ENCODE assay signal across 12 cellular contexts in the genomic region with DNA sequence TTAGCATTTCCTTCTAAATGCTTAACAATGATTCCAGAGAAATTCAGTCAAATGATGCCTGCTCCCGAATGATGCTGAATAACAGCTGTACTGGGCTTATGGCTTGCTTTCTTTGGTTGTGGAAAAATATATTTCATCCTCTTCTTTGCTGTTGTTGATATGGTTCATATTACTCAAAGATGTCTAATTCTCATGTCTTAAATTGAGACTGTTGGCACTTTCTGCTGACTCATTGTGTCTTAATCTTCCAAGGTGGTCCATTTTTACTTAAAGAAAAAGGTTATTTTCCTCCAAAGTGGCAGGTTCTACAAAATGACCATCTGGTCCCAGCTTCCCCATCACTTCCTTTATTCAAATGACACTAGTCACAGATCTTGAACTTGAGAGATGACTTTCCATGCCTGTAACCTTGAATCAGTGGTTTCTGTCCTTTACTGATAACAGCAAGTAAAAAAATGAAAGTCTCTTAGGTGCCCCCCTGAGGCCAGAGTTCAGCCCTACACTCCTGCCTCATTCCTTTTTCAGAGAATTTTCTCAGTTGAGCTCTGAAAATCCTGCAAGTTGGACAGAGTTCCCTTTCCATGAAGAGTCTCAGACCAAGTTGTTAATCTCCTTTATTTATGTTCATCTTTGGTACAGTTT. TPM values are rescaled to one million over a fixed set of nuclear protein-coding genes. Genes with fewer than 3 reads are reported as not detected.
A peak's percentile ranks its signal among the peaks of the same experiment; 100 is the strongest.
DNase-seq lines count a peak whose midpoint lies in the region; ATAC-seq, FAIRE-seq and TF ChIP-seq lines count a peak whose summit lies in the region.
"Had no signal": no experiment of that assay in that cellular context is flagged by ENCODE, and none has a peak within 500 bp of the region (broad histone marks: within the 10 kb centered on the region; RNA-seq: fewer than 3 reads in every experiment).

No MANE protein-coding gene starts in this region.

- POLR2A ChIA-PET in IMR-90 (lab: Charles Lee; ENCODE audit: unreplicated experiment), result no interaction called here

- H2BK5ac ChIP-seq in IMR-90 (ENCODE audit: low read depth, low read length, poor library complexity, severe bottlenecking), result no peak overlapping the region

- CTCF ChIA-PET in IMR-90 (lab: Yijun Ruan, JAX), result interaction anchor here (1.6 kb wide), 1 partner anchor 11 kb away, joined by 5 read pairs; no protein-coding TSS in a partner anchor

- no peak for TF ChIP-seq RAD21 in IMR-90 (IDR thresholded peaks at IDR 0.05; ENCODE audit: low read length)

- FAIRE-seq in keratinocyte (lab: Jason Lieb, UNC), result no peak

- H3K9ac ChIP-seq in IMR-90 (ENCODE audit: low read depth, low read length) (no peak overlapping the region), keratinocyte (ENCODE audit: control insufficient read depth, extremely low read depth, insufficient read depth, low read length) (no peak overlapping the region)

- H3K9me1 ChIP-seq in IMR-90 (ENCODE audit: insufficient read depth, low read length) (no peaks in the 10 kb centered on the region), keratinocyte (ENCODE audit: control insufficient read depth, extremely low read depth, insufficient read depth, low read length) (no peaks in the 10 kb centered on the region)

- no peak overlapping the region for H3K4ac ChIP-seq in IMR-90 (ENCODE audit: low read depth, low read length)

- H2BK15ac ChIP-seq in IMR-90 (ENCODE audit: low read depth, low read length), result no peak overlapping the region

- H3K79me1 ChIP-seq in IMR-90 (ENCODE audit: low read depth in 1 of 2, low read length in 2 of 2), result no peaks in the 10 kb centered on the region; a peak in 1 of 4 replicates

- in situ Hi-C loops in IMR-90 (cut with MboI; ENCODE audit: low sequenced_read_pairs), result no loop called here

- H3K4me3 ChIP-seq in IMR-90 (ENCODE audit: insufficient read depth, low read depth, low read length), result no peak overlapping the region
- H3K4me3 ChIP-seq in keratinocyte (ENCODE audit: control insufficient read depth in 2 of 3, extremely low read depth in 1 of 3, insufficient read depth in 2 of 3, low read depth in 1 of 3, low read length in 3 of 3), result no peak overlapping the region
- H3K4me3 ChIP-seq: vagina had no signal

- TF ChIP-seq POLR2A in IMR-90 (IDR thresholded peaks at IDR 0.05; ENCODE audit: low read depth, low read length), result no peak

- no peak overlapping the region for H2BK120ac ChIP-seq in IMR-90 (ENCODE audit: low read depth, low read length)

- H4K20me1 ChIP-seq in IMR-90 (ENCODE audit: insufficient read depth, low read length), result no peaks in the 10 kb centered on the region
- H4K20me1 ChIP-seq in keratinocyte (ENCODE audit: control insufficient read depth, extremely low read depth, insufficient read depth, low read length), result no peaks in the 10 kb centered on the region

- no peak overlapping the region for H3K27ac ChIP-seq in IMR-90 (ENCODE audit: insufficient read depth, low read length)
- H3K27ac ChIP-seq in keratinocyte (ENCODE audit: control insufficient read depth, insufficient read depth, low read length), result no peak overlapping the region
- H3K27ac ChIP-seq: vagina had no signal

- H2AK9ac ChIP-seq in IMR-90 (replicated peaks; ENCODE audit: low read depth, low read length, poor library complexity), result no peak overlapping the region

- TF ChIP-seq CTCF in GM10266 (IDR thresholded peaks at IDR 0.05; ENCODE audit: control insufficient read depth, insufficient read depth, low read depth, missing control alignments), result peak; percentile 23
- TF ChIP-seq CTCF in IMR-90 (conservative IDR thresholded peaks at IDR 0.05; ENCODE audit: low read depth, low read length), result 0 out of 2 replicates have a peak, but pooled peaks have one; percentile 18
- TF ChIP-seq CTCF in keratinocyte (optimal IDR thresholded peaks at IDR 0.05 in 1 of 3, IDR thresholded peaks at IDR 0.05 in 1 of 3, conservative IDR thresholded peaks at IDR 0.05 in 1 of 3; ENCODE audit: extremely low read depth in 1 of 3, insufficient read depth in 2 of 3, low read length in 3 of 3), result peak; percentile 7 to 15 (median 8)

- ATAC-seq in IMR-90 (ENCODE audit: low read depth), result peak; percentile 68
- ATAC-seq in SK-N-SH treated with all-trans-retinoic acid at 6 μM for 48 hours, result peak; percentile 81

- H3K4me2 ChIP-seq in IMR-90 (ENCODE audit: low read depth, low read length) (no peak overlapping the region), keratinocyte (ENCODE audit: control insufficient read depth, extremely low read depth, insufficient read depth, low read depth, low read length) (no peak overlapping the region)

- H3K56ac ChIP-seq in IMR-90 (ENCODE audit: extremely low read depth, insufficient read depth, low read length), result no peak overlapping the region

- dilution Hi-C loops in IMR-90 (cut with HindIII; ENCODE audit: low sequenced_read_pairs, unreplicated experiment) (no loop called here), keratinocyte (cut with MboI; ENCODE audit: extremely low pct_ligation_motif_present, low sequenced_read_pairs) (no loop called here)

- H4K5ac ChIP-seq in IMR-90 (ENCODE audit: low read depth, low read length), result no peak overlapping the region

- H2AK5ac ChIP-seq in IMR-90 (ENCODE audit: low read depth, low read length), result no peak overlapping the region

- no peak overlapping the region for H4K91ac ChIP-seq in IMR-90 (ENCODE audit: insufficient read depth, low read depth, low read length)

- H3K27me3 ChIP-seq in IMR-90 (ENCODE audit: control insufficient read depth, insufficient read depth, low read length), result no peaks in the 10 kb centered on the region
- no peaks in the 10 kb centered on the region for H3K27me3 ChIP-seq in keratinocyte (ENCODE audit: control insufficient read depth, extremely low read depth, insufficient read depth, low read length)
- H3K27me3 ChIP-seq: vagina had no signal

- H2BK20ac ChIP-seq in IMR-90 (ENCODE audit: low read depth, low read length), result no peak overlapping the region

- intact Hi-C loops in IMR-90 (cut with micrococcal nuclease), result loop anchor here (10.0 kb wide), 1 partner anchor 611 kb away; no protein-coding TSS in a partner anchor

- H4K8ac ChIP-seq in IMR-90 (ENCODE audit: low read depth in 2 of 2, low read length in 2 of 2), result no peak overlapping the region

- DNase-seq in GM10266 (ENCODE audit: extremely low spot score) (no peak), IMR-90 (no peak), keratinocyte (ENCODE audit: low read depth, low spot score) (no peak), AG20443 (ENCODE audit: low spot score) (no peak), NCI-H2107 treated with DMSO at 0.1 percent for 48 hours (lab: John Stamatoyannopoulos, UW; ENCODE audit: unreplicated experiment) (no peak), T-helper 9 cell (no peak), cerebellum (ENCODE audit: low spot score) (no peak)
- DNase-seq: activated CD8-positive, alpha-beta memory T cell treated with anti-CD3 and anti-CD28 coated beads, Interleukin-2, amount 50 U/mL, for 48 hours; NCI-H1048; stimulated activated CD4-positive, alpha-beta T cell treated with anti-CD3 and anti-CD28 coated beads, Interleukin-15, amount 100 ng/mL, for 24 hours had no signal

- WGBS in IMR-90 (ENCODE audit: extremely low coverage in 2 of 2, insufficient read length in 1 of 2), 2 experiments, result no CpG with 5 or more reads among the region's 1 CpG

- no peak overlapping the region for H2AFZ ChIP-seq in IMR-90 (replicated peaks; ENCODE audit: low read length, poor library complexity)
- no peak overlapping the region for H2AFZ ChIP-seq in keratinocyte (ENCODE audit: control insufficient read depth, low read length)

- no peak overlapping the region for H3K14ac ChIP-seq in IMR-90 (replicated peaks; ENCODE audit: low read depth, low read length)

- H3K23ac ChIP-seq in IMR-90 (ENCODE audit: low read depth, low read length), result no peak overlapping the region

- no peak overlapping the region for H3K18ac ChIP-seq in IMR-90 (ENCODE audit: low read depth, low read length)

- no peaks in the 10 kb centered on the region for H3K36me3 ChIP-seq in IMR-90 (ENCODE audit: control insufficient read depth, insufficient read depth, low read length)
- H3K36me3 ChIP-seq in keratinocyte (ENCODE audit: control insufficient read depth in 2 of 2, extremely low read depth in 1 of 2, insufficient read depth in 2 of 2, low read length in 2 of 2), result no peaks in the 10 kb centered on the region
- H3K36me3 ChIP-seq: vagina had no signal

- no peaks in the 10 kb centered on the region for H3K9me3 ChIP-seq in IMR-90 (ENCODE audit: control insufficient read depth, insufficient read depth, low read length)
- no peaks in the 10 kb centered on the region for H3K9me3 ChIP-seq in keratinocyte (ENCODE audit: control insufficient read depth, low read depth, low read length)
- H3K9me3 ChIP-seq: vagina had no signal

- no TSS peak for BruUV-seq in IMR-90 (replicated peaks; lab: Mats Ljungman, UMichigan)

- H3K4me1 ChIP-seq in IMR-90 (ENCODE audit: control insufficient read depth, insufficient read depth, low read length) (no peaks in the 10 kb centered on the region), keratinocyte (ENCODE audit: control insufficient read depth, extremely low read depth, insufficient read depth, low read length) (no peaks in the 10 kb centered on the region)
- H3K4me1 ChIP-seq: vagina had no signal

- no peaks in the 10 kb centered on the region for H3K79me2 ChIP-seq in keratinocyte (ENCODE audit: control insufficient read depth, insufficient read depth, low read length)

TF ChIP-seq in IMR-90, 13 proteins besides CTCF, POLR2A, EP300 and RAD21 (continues in another document):
- no peak for TF ChIP-seq BHLHE40 (IDR thresholded peaks at IDR 0.05; ENCODE audit: low read depth, low read length)

TF ChIP-seq in SK-N-SH treated with all-trans-retinoic acid at 6 μM for 48 hours, 23 proteins besides CTCF, POLR2A, EP300 and RAD21 (continues in another document):
- no peak for TF ChIP-seq OSR1 (CRISPR knock-in tag; IDR thresholded peaks at IDR 0.05)

RNA-seq across cellular contexts. Expression of a gene that starts 6.9 kb away (rescaled TPM):
- total RNA-seq in IMR-90 (2012; rRNA removed) (1.1 and 2.8 TPM in 2 replicates), cerebellum (79.8 TPM)
- polyA plus RNA-seq in IMR-90 (2012; rRNA removed) (2.0 and 2.8 TPM in 2 replicates), keratinocyte (not detected in 3 replicates)
- polyA plus RNA-seq in IMR-90 (2012; cell fraction: cytosol; rRNA removed), result 0.70 and 0.73 TPM in 2 replicates
- 2.7 and 14.4 TPM in 2 replicates for polyA plus RNA-seq in IMR-90 (2012; cell fraction: nucleus; rRNA removed; ENCODE audit: low replicate concordance)
- not detected for polyA plus RNA-seq in keratinocyte (2011; ENCODE audit: low read depth)
- polyA plus RNA-seq in keratinocyte (2011; cell fraction: cytosol; rRNA removed), result not detected in 2 replicates
- not detected in 2 replicates for polyA plus RNA-seq in keratinocyte (2011; cell fraction: nucleus; rRNA removed)
- not detected in 2 replicates for polyA plus RNA-seq in keratinocyte (2012; ENCODE audit: low replicate concordance)
- not detected in 3 replicates for polyA minus RNA-seq in keratinocyte
- not detected for polyA minus RNA-seq in keratinocyte (2011; cell fraction: cytosol; rRNA and poly(A)+ RNA removed)
- polyA minus RNA-seq in keratinocyte (2011; cell fraction: nucleus; rRNA and poly(A)+ RNA removed), result not detected in 2 replicates

Comparison
In these comparisons a context has a peak if more than half of its experiments do, and no peak if none do; other contexts are left out.
1. RNA of a gene that starts 6.9 kb away (total RNA-seq): 79.8 TPM in cerebellum (single experiment); 1.1 to 2.8 TPM in IMR-90; every median in the first group is over 10 times any median in the second.
2. Peak in every context shown above with its lines, with median percentiles within 50 percentile points of each other: CTCF ChIP-seq.